In genomic region chr5:23466401-23466886, GRCh38 we compare ENCODE assay signal across 2 cellular contexts.
A peak's percentile ranks its signal among the peaks of the same experiment; 100 is the strongest.
TF ChIP-seq lines count a peak whose summit lies in the region.

No MANE protein-coding gene starts in this region.

TF ChIP-seq in Ishikawa, 13 proteins besides CTCF, POLR2A, EP300 and RAD21 (continued from another document):
- no peak for TF ChIP-seq REST (IDR thresholded peaks at IDR 0.05; ENCODE audit: low read depth)
- peak; percentile 51; the same call in 1 of the 2 replicates for TF ChIP-seq NFIC (IDR thresholded peaks at IDR 0.05)
- no peak for TF ChIP-seq TCF12 (IDR thresholded peaks at IDR 0.05; ENCODE audit: low read depth)
- TF ChIP-seq TAF1 (IDR thresholded peaks at IDR 0.05; ENCODE audit: low read depth), result no peak
- no peak for TF ChIP-seq EGR1 (IDR thresholded peaks at IDR 0.05)
- peak; percentile 69; the same call in 1 of the 2 replicates for TF ChIP-seq CEBPB (IDR thresholded peaks at IDR 0.05)
- TF ChIP-seq CREB1 (IDR thresholded peaks at IDR 0.05; ENCODE audit: low read depth), result no peak
- TF ChIP-seq MAX (IDR thresholded peaks at IDR 0.05), result no peak
- TF ChIP-seq ZBTB7A (IDR thresholded peaks at IDR 0.05; ENCODE audit: low read depth), result no peak
- TF ChIP-seq USF1 (IDR thresholded peaks at IDR 0.05), result no peak
- TF ChIP-seq FOXM1 (IDR thresholded peaks at IDR 0.05; ENCODE audit: borderline replicate concordance, low read depth), result no peak

TF ChIP-seq in SK-N-SH, 30 proteins besides CTCF, POLR2A, EP300 and RAD21 (continued from another document):
- no peak for TF ChIP-seq MXI1 (IDR thresholded peaks at IDR 0.05; ENCODE audit: low read depth, low read length)
- TF ChIP-seq FOXM1 (IDR thresholded peaks at IDR 0.05; ENCODE audit: low read depth), result no peak
- TF ChIP-seq CHD2 (IDR thresholded peaks at IDR 0.05; ENCODE audit: low read length, partially characterized antibody), result no peak
- no peak for TF ChIP-seq PBX3 (IDR thresholded peaks at IDR 0.05)
- TF ChIP-seq USF1 (IDR thresholded peaks at IDR 0.05; ENCODE audit: borderline replicate concordance, low read depth), result no peak
- no peak for TF ChIP-seq ELF1 (IDR thresholded peaks at IDR 0.05)
- TF ChIP-seq RFX5 (IDR thresholded peaks at IDR 0.05; ENCODE audit: low read length), result no peak
